ENCODE assay signal across 12 cellular contexts in genomic region chr22:27105142-27106025, GRCh38.
DNase-seq lines count a peak whose midpoint lies in the region; ATAC-seq, FAIRE-seq and TF ChIP-seq lines count a peak whose summit lies in the region.
"Had no signal": no experiment of that assay in that cellular context is flagged by ENCODE, and none has a peak within 500 bp of the region (broad histone marks: within the 10 kb centered on the region; RNA-seq: fewer than 3 reads in every experiment).

No MANE protein-coding gene starts in this region.

- H3K4me1 ChIP-seq in suprapubic skin, result peaks cover 45% of the 10 kb centered on the region

- H3K4me1 Mint-ChIP-seq in HFFc6 (ENCODE audit: low read depth), result peaks cover 41% of the 10 kb centered on the region
- peaks cover 0 to 6% (median 0%) of the 10 kb centered on the region in 4 donors for H3K4me1 Mint-ChIP-seq in naive thymus-derived CD8-positive, alpha-beta T cell

- no peak for FAIRE-seq in bronchial epithelial cell (lab: Jason Lieb, UNC)
- FAIRE-seq: G401.6 had no signal

- H3K36me3 Mint-ChIP-seq in HFFc6 (ENCODE audit: low read depth), result peaks cover 5% of the 10 kb centered on the region; the same call in 1 of the 2 replicates
- H3K36me3 Mint-ChIP-seq in naive thymus-derived CD8-positive, alpha-beta T cell, result no peaks in the 10 kb centered on the region

- H3K36me3 ChIP-seq in bronchial epithelial cell (ENCODE audit: control insufficient read depth, insufficient read depth, low read length) (no peaks in the 10 kb centered on the region), suprapubic skin (no peaks in the 10 kb centered on the region)

- H3K4me3 ChIP-seq in bronchial epithelial cell (ENCODE audit: low read depth, low read length) (no peak overlapping the region), suprapubic skin (no peak overlapping the region)

- TF ChIP-seq EP300 in suprapubic skin (IDR thresholded peaks at IDR 0.05), result peak; percentile 74

- ATAC-seq in HG02763 (IDR thresholded peaks at IDR 0.05; ENCODE audit: unreplicated experiment) (no peak), GM18520 (IDR thresholded peaks at IDR 0.05; ENCODE audit: unreplicated experiment) (no peak)
- no peak for ATAC-seq in naive thymus-derived CD8-positive, alpha-beta T cell

- H3K27me3 Mint-ChIP-seq in HFFc6 (ENCODE audit: insufficient read depth), result peaks cover 36% of the 10 kb centered on the region
- H3K27me3 Mint-ChIP-seq in naive thymus-derived CD8-positive, alpha-beta T cell, result peaks cover 9 to 37% (median 31%) of the 10 kb centered on the region in 5 donors

- DNase-seq in HFFc6 (peak; percentile 83), bronchial epithelial cell (ENCODE audit: low read depth) (peak; percentile 25), kidney glomerular epithelial cell (lab: John Stamatoyannopoulos, UW) (peak; percentile 56), suprapubic skin (ENCODE audit: low spot score in 2 of 2) (peak in 1 of 2 donors; percentile 86), DMS114 treated with DMSO at 0.1 percent for 48 hours (lab: John Stamatoyannopoulos, UW; ENCODE audit: unreplicated experiment) (no peak)
- DNase-seq in naive thymus-derived CD8-positive, alpha-beta T cell, result no peak
- DNase-seq: islet precursor cell, NCI-H1930 had no signal

- no peak for TF ChIP-seq POLR2A in suprapubic skin (IDR thresholded peaks at IDR 0.05)

- TF ChIP-seq CTCF in HFFc6 (IDR thresholded peaks at IDR 0.05) (no peak), bronchial epithelial cell (IDR thresholded peaks at IDR 0.05; ENCODE audit: insufficient read depth, low read length, severe bottlenecking) (no peak), suprapubic skin (IDR thresholded peaks at IDR 0.05) (no peak)

- H3K27ac Mint-ChIP-seq in HFFc6, result peak overlapping the region; percentile 56
- H3K27ac Mint-ChIP-seq in naive thymus-derived CD8-positive, alpha-beta T cell, result no peak overlapping the region
- H3K27ac Mint-ChIP-seq: dendritic cell treated with granulocyte-macrophage colony-stimulating factor and Interleukin-4, amounts not matched to agents 40 ng/mL and 50 ng/mL, for 4 days had no signal

- H3K9me3 ChIP-seq in suprapubic skin, result no peaks in the 10 kb centered on the region

- no peak overlapping the region for H3K4me3 Mint-ChIP-seq in HFFc6
- H3K4me3 Mint-ChIP-seq in naive thymus-derived CD8-positive, alpha-beta T cell, result no peak overlapping the region
- H3K4me3 Mint-ChIP-seq: dendritic cell treated with granulocyte-macrophage colony-stimulating factor and Interleukin-4, amounts not matched to agents 40 ng/mL and 50 ng/mL, for 4 days had no signal

- POLR2A ChIA-PET in naive thymus-derived CD8-positive, alpha-beta T cell (lab: Charles Lee), result no interaction called here

- peaks cover 12% of the 10 kb centered on the region for H3K27me3 ChIP-seq in bronchial epithelial cell (ENCODE audit: control insufficient read depth, insufficient read depth, low read length)
- H3K27me3 ChIP-seq in suprapubic skin, result peaks cover 14% of the 10 kb centered on the region

- WGBS in suprapubic skin, result 41% methylated on average over 11 of the region's 11 CpGs

- H3K9me3 Mint-ChIP-seq in HFFc6, result peaks cover 5% of the 10 kb centered on the region; the same call in 1 of the 2 replicates
- H3K9me3 Mint-ChIP-seq in naive thymus-derived CD8-positive, alpha-beta T cell, result peaks cover 0 to 7% (median 0%) of the 10 kb centered on the region in 9 donors
- H3K9me3 Mint-ChIP-seq: dendritic cell treated with granulocyte-macrophage colony-stimulating factor and Interleukin-4, amounts not matched to agents 40 ng/mL and 50 ng/mL, for 4 days had no signal

- peak overlapping the region; percentile 54 for H3K27ac ChIP-seq in suprapubic skin

Comparison
In these comparisons a context has a peak if more than half of its experiments do, and no peak if none do; other contexts are left out.
1. DNase-seq: peak in HFFc6 (single experiment), bronchial epithelial cell (single experiment) and kidney glomerular epithelial cell (single experiment); none in naive thymus-derived CD8-positive, alpha-beta T cell (0 of 10) and DMS114 treated with DMSO at 0.1 percent for 48 hours (single experiment).